In genomic region chr4:64781737-64782326, GRCh38 we compare ENCODE assay signal across 8 cellular contexts.
DNase-seq lines count a peak whose midpoint lies in the region; ATAC-seq and TF ChIP-seq lines count a peak whose summit lies in the region.

No MANE protein-coding gene starts in this region.

- CTCF ChIA-PET in activated naive CD4-positive, alpha-beta T cell treated with anti-CD3 and anti-CD28 coated beads, Interleukin-2, amount 10 ng/mL, durations not matched to agents 7 days and 5 days (lab: Charles Lee), result no interaction called here

- no peak overlapping the region for H3K27ac Mint-ChIP-seq in activated naive CD4-positive, alpha-beta T cell treated with anti-CD3 and anti-CD28 coated beads, Interleukin-2, amount 10 ng/mL, durations not matched to agents 7 days and 5 days
- no peak overlapping the region for H3K27ac Mint-ChIP-seq in immature natural killer cell

- intact Hi-C loops in left ventricle myocardium superior (cut with micrococcal nuclease) (no loop called here), transverse colon (cut with DNase I; ENCODE audit: low total_unique reads) (no loop called here)

- DNase-seq in right atrium auricular region (ENCODE audit: low spot score) (no peak), left ventricle myocardium superior (no peak), SHP77 treated with DMSO at 0.1 percent for 48 hours (lab: John Stamatoyannopoulos, UW) (peak; percentile 19), foreskin fibroblast (peak in 1 of 2 donors; percentile 11), transverse colon (no peak), immature natural killer cell (no peak)
- no peak for DNase-seq in activated naive CD4-positive, alpha-beta T cell treated with anti-CD3 and anti-CD28 coated beads, Interleukin-2, amount 10 ng/mL, durations not matched to agents 7 days and 5 days

- H3K36me3 Mint-ChIP-seq in activated naive CD4-positive, alpha-beta T cell treated with anti-CD3 and anti-CD28 coated beads, Interleukin-2, amount 10 ng/mL, durations not matched to agents 7 days and 5 days, result no peaks in the 10 kb centered on the region
- H3K36me3 Mint-ChIP-seq in immature natural killer cell, result no peaks in the 10 kb centered on the region

- H3K27ac ChIP-seq in right atrium auricular region (no peak overlapping the region), transverse colon (no peak overlapping the region)

- H3K4me3 Mint-ChIP-seq in activated naive CD4-positive, alpha-beta T cell treated with anti-CD3 and anti-CD28 coated beads, Interleukin-2, amount 10 ng/mL, durations not matched to agents 7 days and 5 days, result no peak overlapping the region
- no peak overlapping the region for H3K4me3 Mint-ChIP-seq in immature natural killer cell

- H3K4me1 Mint-ChIP-seq in activated naive CD4-positive, alpha-beta T cell treated with anti-CD3 and anti-CD28 coated beads, Interleukin-2, amount 10 ng/mL, durations not matched to agents 7 days and 5 days, result no peaks in the 10 kb centered on the region
- no peaks in the 10 kb centered on the region for H3K4me1 Mint-ChIP-seq in immature natural killer cell

- peak; percentile 47 to 74 for TF ChIP-seq CTCF in right atrium auricular region (IDR thresholded peaks at IDR 0.05)
- peak; percentile 45 for TF ChIP-seq CTCF in foreskin fibroblast (IDR thresholded peaks at IDR 0.05; ENCODE audit: low read depth, low read length)
- TF ChIP-seq CTCF in transverse colon (IDR thresholded peaks at IDR 0.05), result peak; percentile 57 to 70 (median 66)

- no peaks in the 10 kb centered on the region for H3K36me3 ChIP-seq in right atrium auricular region
- no peaks in the 10 kb centered on the region for H3K36me3 ChIP-seq in transverse colon

- no peaks in the 10 kb centered on the region for H3K27me3 Mint-ChIP-seq in activated naive CD4-positive, alpha-beta T cell treated with anti-CD3 and anti-CD28 coated beads, Interleukin-2, amount 10 ng/mL, durations not matched to agents 7 days and 5 days
- H3K27me3 Mint-ChIP-seq in immature natural killer cell (ENCODE audit: low read depth in 3 of 3), result no peaks in the 10 kb centered on the region

- no peaks in the 10 kb centered on the region for H3K4me1 ChIP-seq in right atrium auricular region
- H3K4me1 ChIP-seq in transverse colon, result peaks cover 0 to 17% (median 0%) of the 10 kb centered on the region in 4 donors

- no peaks in the 10 kb centered on the region for H3K9me3 ChIP-seq in right atrium auricular region
- H3K9me3 ChIP-seq in transverse colon, result no peaks in the 10 kb centered on the region

- H3K4me3 ChIP-seq in right atrium auricular region (no peak overlapping the region), foreskin fibroblast (ENCODE audit: low read depth in 1 of 2, low read length in 2 of 2) (no peak overlapping the region), transverse colon (no peak overlapping the region)

- no peak for ATAC-seq in left ventricle myocardium superior
- peak; percentile 77 for ATAC-seq in HG03442 (IDR thresholded peaks at IDR 0.05; ENCODE audit: unreplicated experiment)

- no peaks in the 10 kb centered on the region for H3K27me3 ChIP-seq in right atrium auricular region
- no peaks in the 10 kb centered on the region for H3K27me3 ChIP-seq in transverse colon

- no peaks in the 10 kb centered on the region for H3K9me3 Mint-ChIP-seq in activated naive CD4-positive, alpha-beta T cell treated with anti-CD3 and anti-CD28 coated beads, Interleukin-2, amount 10 ng/mL, durations not matched to agents 7 days and 5 days
- H3K9me3 Mint-ChIP-seq in immature natural killer cell, result peaks cover 0 to 19% (median 7%) of the 10 kb centered on the region in 6 donors

- TF ChIP-seq EP300 in transverse colon (IDR thresholded peaks at IDR 0.05; ENCODE audit: low read depth), result no peak

- no peak for TF ChIP-seq POLR2A in transverse colon (IDR thresholded peaks at IDR 0.05)

- in situ Hi-C loops in transverse colon (cut with MboI; ENCODE audit: low pct_ligation_motif_present in 1 of 4, low pct_unique_long_range_greater_than_20kb in 1 of 4, low sequenced_read_pairs in 3 of 4), result no loop called here

- WGBS in transverse colon (ENCODE audit: low coverage in 1 of 2), 2 donors, result 18 to 27% methylated on average over 3 of the region's 3 CpGs
